ENCODE assay signal across 16 cellular contexts in genomic region chr4:169239236-169239905, GRCh38. TPM values are rescaled to one million over a fixed set of nuclear protein-coding genes. Genes with fewer than 3 reads are reported as not detected.
DNase-seq lines count a peak whose midpoint lies in the region; ATAC-seq and TF ChIP-seq lines count a peak whose summit lies in the region.
"Had no signal": no experiment of that assay in that cellular context is flagged by ENCODE, and none has a peak within 500 bp of the region (broad histone marks: within the 10 kb centered on the region; RNA-seq: fewer than 3 reads in every experiment).

No MANE protein-coding gene starts in this region.

- dilution Hi-C loops in IMR-90 (cut with HindIII; ENCODE audit: low sequenced_read_pairs, unreplicated experiment), result no loop called here

- no peak overlapping the region for H3K4ac ChIP-seq in IMR-90 (ENCODE audit: low read depth, low read length)

- H3K27ac ChIP-seq in IMR-90 (ENCODE audit: insufficient read depth, low read length) (no peak overlapping the region), RWPE2 (ENCODE audit: poor library complexity, severe bottlenecking) (peak overlapping the region; percentile 22), fibroblast of lung (ENCODE audit: insufficient read depth, low read length) (no peak overlapping the region), testis (peak overlapping the region; percentile 29 to 55)

- H3K23ac ChIP-seq in IMR-90 (ENCODE audit: low read depth, low read length), result no peak overlapping the region

- DNase-seq in IMR-90 (peak; percentile 47), RWPE2 (ENCODE audit: low spot score) (no peak), fibroblast of lung (ENCODE audit: low read depth in 2 of 2) (peak; percentile 50 to 58), testis (no peak), SIG-M5 treated with dmso at 0.1 percent for 504 hours (lab: John Stamatoyannopoulos, UW; ENCODE audit: unreplicated experiment) (no peak), GM20000 (ENCODE audit: low spot score) (no peak)
- DNase-seq: ACHN; AML-193; Caco-2; CD4-positive, CD25-positive, alpha-beta regulatory T cell; HCEC 1CT; NCI-H1930; NCI-H2171 treated with DMSO at 0.1 percent for 48 hours; NCI-H774; Right ventricle myocardium superior had no signal

- H3K4me1 ChIP-seq in IMR-90 (ENCODE audit: control insufficient read depth, insufficient read depth, low read length) (peaks cover 18% of the 10 kb centered on the region), RWPE2 (ENCODE audit: insufficient read depth, poor library complexity, severe bottlenecking) (peaks cover 45% of the 10 kb centered on the region), fibroblast of lung (ENCODE audit: control insufficient read depth, extremely low read depth, insufficient read depth, low read length) (peaks cover 37% of the 10 kb centered on the region), testis (peaks cover 29% of the 10 kb centered on the region)

- peak overlapping the region; percentile 10 for H2BK5ac ChIP-seq in IMR-90 (ENCODE audit: low read depth, low read length, poor library complexity, severe bottlenecking)

- peaks cover 23 to 70% of the 10 kb centered on the region in 2 experiments for H3K79me1 ChIP-seq in IMR-90 (ENCODE audit: low read depth in 1 of 2, low read length in 2 of 2)

- no peaks in the 10 kb centered on the region for H3K27me3 ChIP-seq in IMR-90 (ENCODE audit: control insufficient read depth, insufficient read depth, low read length)
- H3K27me3 ChIP-seq in RWPE2 (ENCODE audit: insufficient read depth, poor library complexity, severe bottlenecking), result no peaks in the 10 kb centered on the region
- H3K27me3 ChIP-seq in fibroblast of lung (ENCODE audit: control insufficient read depth, insufficient read depth, low read length), result no peaks in the 10 kb centered on the region
- H3K27me3 ChIP-seq in testis, result no peaks in the 10 kb centered on the region

- no peak for TF ChIP-seq POLR2A in IMR-90 (IDR thresholded peaks at IDR 0.05; ENCODE audit: low read depth, low read length)
- TF ChIP-seq POLR2A in testis (IDR thresholded peaks at IDR 0.05), result no peak

- WGBS in IMR-90 (ENCODE audit: extremely low coverage in 2 of 2, insufficient read length in 1 of 2), 2 experiments, result 0% methylated on average over 1 of the region's 7 CpGs; no CpG with 5 or more reads in 1 of the 2 experiments
- WGBS in testis, 2 donors, result 56 to 65% methylated on average over 7 of the region's 7 CpGs

- in situ Hi-C loops in IMR-90 (cut with MboI; ENCODE audit: low sequenced_read_pairs), result no loop called here

- no peak overlapping the region for H3K14ac ChIP-seq in IMR-90 (replicated peaks; ENCODE audit: low read depth, low read length)

- H2AK9ac ChIP-seq in IMR-90 (replicated peaks; ENCODE audit: low read depth, low read length, poor library complexity), result no peak overlapping the region

- no peak overlapping the region for H2BK15ac ChIP-seq in IMR-90 (ENCODE audit: low read depth, low read length)

- intact Hi-C loops in IMR-90 (cut with micrococcal nuclease) (no loop called here), testis (cut with DNase I; ENCODE audit: low total_unique reads) (no loop called here)

- TF ChIP-seq RAD21 in IMR-90 (IDR thresholded peaks at IDR 0.05; ENCODE audit: low read length), result no peak

- ATAC-seq in IMR-90 (ENCODE audit: low read depth) (no peak), RWPE2 (ENCODE audit: low read depth) (no peak), GM19035 (IDR thresholded peaks at IDR 0.05; ENCODE audit: unreplicated experiment) (no peak)

- H4K8ac ChIP-seq in IMR-90 (ENCODE audit: low read depth in 2 of 2, low read length in 2 of 2), result no peak overlapping the region

- H3K4me2 ChIP-seq in IMR-90 (ENCODE audit: low read depth, low read length) (0 out of 2 replicates have a peak overlapping the region, but pooled peaks have one; percentile 36), fibroblast of lung (ENCODE audit: extremely low read depth, insufficient read depth, low read length) (peak overlapping the region; percentile 51)

- no peaks in the 10 kb centered on the region; the same call in 1 of the 2 replicates for H3K36me3 ChIP-seq in IMR-90 (ENCODE audit: control insufficient read depth, insufficient read depth, low read length)
- H3K36me3 ChIP-seq in RWPE2 (ENCODE audit: low read depth), result peaks cover 4% of the 10 kb centered on the region; the same call in 1 of the 2 replicates
- no peaks in the 10 kb centered on the region for H3K36me3 ChIP-seq in fibroblast of lung (ENCODE audit: control insufficient read depth, insufficient read depth, low read length)
- no peaks in the 10 kb centered on the region for H3K36me3 ChIP-seq in testis (ENCODE audit: low read depth, missing control alignments)

- no peak overlapping the region for H4K91ac ChIP-seq in IMR-90 (ENCODE audit: insufficient read depth, low read depth, low read length)

- no peak overlapping the region for H2BK20ac ChIP-seq in IMR-90 (ENCODE audit: low read depth, low read length)

- H3K56ac ChIP-seq in IMR-90 (ENCODE audit: extremely low read depth, insufficient read depth, low read length), result no peak overlapping the region

- CTCF ChIA-PET in IMR-90 (lab: Yijun Ruan, JAX), result no interaction called here

- no peak overlapping the region for H4K5ac ChIP-seq in IMR-90 (ENCODE audit: low read depth, low read length)

- H3K4me3 ChIP-seq in IMR-90 (ENCODE audit: insufficient read depth, low read depth, low read length) (no peak overlapping the region), RWPE2 (ENCODE audit: severe bottlenecking) (no peak overlapping the region), fibroblast of lung (replicated peaks in 1 of 4; ENCODE audit: control extremely low read depth in 1 of 4, insufficient read depth in 1 of 4, low read depth in 3 of 4, low read length in 4 of 4) (no peak overlapping the region), testis (no peak overlapping the region)

- no TSS peak for BruUV-seq in IMR-90 (replicated peaks; lab: Mats Ljungman, UMichigan)

- H2AK5ac ChIP-seq in IMR-90 (ENCODE audit: low read depth, low read length), result no peak overlapping the region

- H3K9ac ChIP-seq in IMR-90 (ENCODE audit: low read depth, low read length) (no peak overlapping the region), fibroblast of lung (ENCODE audit: insufficient read depth, low read length) (no peak overlapping the region)

- no peak overlapping the region for H2BK120ac ChIP-seq in IMR-90 (ENCODE audit: low read depth, low read length)

- POLR2A ChIA-PET in IMR-90 (lab: Charles Lee; ENCODE audit: unreplicated experiment), result no interaction called here

- H3K79me2 ChIP-seq in fibroblast of lung (ENCODE audit: control insufficient read depth, insufficient read depth, low read length), result peaks cover 83% of the 10 kb centered on the region

- no peak overlapping the region for H3K18ac ChIP-seq in IMR-90 (ENCODE audit: low read depth, low read length)

- H2AFZ ChIP-seq in IMR-90 (replicated peaks; ENCODE audit: low read length, poor library complexity) (no peak overlapping the region), fibroblast of lung (ENCODE audit: low read length) (no peak overlapping the region)

- H4K20me1 ChIP-seq in IMR-90 (ENCODE audit: insufficient read depth, low read length) (peaks cover 74% of the 10 kb centered on the region), fibroblast of lung (ENCODE audit: control insufficient read depth, extremely low read depth, insufficient read depth, low read length) (no peaks in the 10 kb centered on the region)

- TF ChIP-seq CTCF in IMR-90 (conservative IDR thresholded peaks at IDR 0.05; ENCODE audit: low read depth, low read length), result no peak
- no peak for TF ChIP-seq CTCF in RWPE2 (IDR thresholded peaks at IDR 0.05; ENCODE audit: poor library complexity, severe bottlenecking)
- TF ChIP-seq CTCF in fibroblast of lung (conservative IDR thresholded peaks at IDR 0.05 in 1 of 2, IDR thresholded peaks at IDR 0.05 in 1 of 2; ENCODE audit: low read depth in 1 of 2, low read length in 2 of 2), result no peak
- TF ChIP-seq CTCF in testis (IDR thresholded peaks at IDR 0.05), result no peak
- TF ChIP-seq CTCF in GM20000 (IDR thresholded peaks at IDR 0.05; ENCODE audit: extremely low read depth, missing control alignments), result no peak

- H3K9me1 ChIP-seq in IMR-90 (ENCODE audit: insufficient read depth, low read length), result peaks cover 18% of the 10 kb centered on the region

- H3K9me3 ChIP-seq in IMR-90 (ENCODE audit: control insufficient read depth, insufficient read depth, low read length) (no peaks in the 10 kb centered on the region), RWPE2 (ENCODE audit: severe bottlenecking) (no peaks in the 10 kb centered on the region), fibroblast of lung (ENCODE audit: control insufficient read depth, insufficient read depth, low read depth, low read length) (no peaks in the 10 kb centered on the region), testis (no peaks in the 10 kb centered on the region)
- H3K9me3 ChIP-seq: Caco-2 had no signal

TF ChIP-seq in IMR-90, 13 proteins besides CTCF, POLR2A, EP300 and RAD21 (continues in another document):
- TF ChIP-seq NFE2L2 (IDR thresholded peaks at IDR 0.05; ENCODE audit: low read depth, low read length) (no peak), MXI1 (IDR thresholded peaks at IDR 0.05; ENCODE audit: borderline replicate concordance, low read depth, low read length) (no peak), MAZ (IDR thresholded peaks at IDR 0.05; ENCODE audit: borderline replicate concordance, low read depth, low read length) (no peak), CHD1 (IDR thresholded peaks at IDR 0.05; ENCODE audit: low read depth, low read length) (no peak), RFX5 (IDR thresholded peaks at IDR 0.05; ENCODE audit: low read depth, low read length) (no peak), SMC3 (IDR thresholded peaks at IDR 0.05; ENCODE audit: low read depth, low read length) (no peak), ELK1 (IDR thresholded peaks at IDR 0.05; ENCODE audit: borderline replicate concordance, low read depth, low read length) (no peak)

RNA-seq across cellular contexts. Expression of gene SH3RF1, which starts 31.4 kb away (rescaled TPM):
- total RNA-seq in IMR-90 (2012; rRNA removed), result 29.8 and 30.0 TPM in 2 replicates
- 22.0 and 23.1 TPM in 2 replicates for polyA plus RNA-seq in IMR-90 (2012; rRNA removed)
- 12.1 and 19.9 TPM in 2 replicates for polyA plus RNA-seq in IMR-90 (2012; cell fraction: cytosol; rRNA removed)
- polyA plus RNA-seq in IMR-90 (2012; cell fraction: nucleus; rRNA removed; ENCODE audit: low replicate concordance), result 27.7 and 38.4 TPM in 2 replicates
- 10.5 and 13.0 TPM in 2 replicates for total RNA-seq in fibroblast of lung
- 15.7 and 18.8 TPM in 2 replicates for polyA plus RNA-seq in fibroblast of lung
- polyA plus RNA-seq in fibroblast of lung (2012), result 10.6 and 16.4 TPM in 2 replicates
- polyA minus RNA-seq in fibroblast of lung (ENCODE audit: low replicate concordance), result 69.2 and 74.1 TPM in 2 replicates
- total RNA-seq in testis, result 10 to 100 TPM; 26.4 to 38.9 TPM
- polyA plus RNA-seq in testis (ENCODE audit: insufficient read depth, low read depth, low replicate concordance), result 15.1 TPM
- polyA plus RNA-seq: CD4-positive, CD25-positive, alpha-beta regulatory T cell had no signal

Comparison
In these comparisons a context has a peak if more than half of its experiments do, and no peak if none do; other contexts are left out.
1. DNase-seq: peak in IMR-90 (single experiment) and fibroblast of lung (2 of 2); none in RWPE2 (single experiment), testis (single experiment), SIG-M5 treated with dmso at 0.1 percent for 504 hours (single experiment) and GM20000 (single experiment).
2. H3K27ac ChIP-seq: peak in RWPE2 (single experiment) and testis (2 of 2); none in IMR-90 (single experiment) and fibroblast of lung (single experiment).